1 cellular context compared by ENCODE assay signal in genomic region chr3:129314757-129315385, GRCh38.
TF ChIP-seq lines count a peak whose summit lies in the region.

No MANE protein-coding gene starts in this region.

TF ChIP-seq in HepG2, 621 proteins besides CTCF, POLR2A, EP300 and RAD21 (continued from another document and continues in another):
- TF ChIP-seq ZNF639 (CRISPR knock-in tag; conservative IDR thresholded peaks at IDR 0.05) (no peak), NR2F1 (CRISPR knock-in tag; IDR thresholded peaks at IDR 0.05) (no peak), AHR (CRISPR knock-in tag; IDR thresholded peaks at IDR 0.05) (0 out of 2 replicates have a peak, but pooled peaks have one; percentile 31), NAIF1 (CRISPR knock-in tag; IDR thresholded peaks at IDR 0.05; ENCODE audit: borderline replicate concordance) (no peak), HINFP (CRISPR knock-in tag; IDR thresholded peaks at IDR 0.05; ENCODE audit: low read depth) (peak; percentile 94), MYNN (CRISPR knock-in tag; IDR thresholded peaks at IDR 0.05; ENCODE audit: low read depth) (peak; percentile 39; the same call in 1 of the 2 replicates), FOXK1 (CRISPR knock-in tag; IDR thresholded peaks at IDR 0.05; ENCODE audit: borderline replicate concordance, low read depth) (0 out of 2 replicates have a peak, but pooled peaks have one; percentile 18), PHF8 (CRISPR knock-in tag; IDR thresholded peaks at IDR 0.05) (peak; percentile 39; the same call in 1 of the 2 replicates), SCMH1 (CRISPR knock-in tag; IDR thresholded peaks at IDR 0.05; ENCODE audit: borderline replicate concordance) (no peak), ZUFSP (CRISPR knock-in tag; IDR thresholded peaks at IDR 0.05; ENCODE audit: borderline replicate concordance) (no peak), SYNCRIP (IDR thresholded peaks at IDR 0.05; ENCODE audit: insufficient read depth, low read depth, low read length) (no peak), ETS1 (CRISPR knock-in tag; IDR thresholded peaks at IDR 0.05) (no peak), PHB2 (IDR thresholded peaks at IDR 0.05; ENCODE audit: partially characterized antibody) (no peak), ZBTB34 (CRISPR knock-in tag; IDR thresholded peaks at IDR 0.05) (no peak), AFF4 (CRISPR knock-in tag; IDR thresholded peaks at IDR 0.05) (no peak), NR0B2 (CRISPR knock-in tag; IDR thresholded peaks at IDR 0.05) (no peak), ZNF138 (CRISPR knock-in tag; IDR thresholded peaks at IDR 0.05; ENCODE audit: low read depth) (no peak), TBL1XR1 (IDR thresholded peaks at IDR 0.05; ENCODE audit: borderline replicate concordance, low read length, partially characterized antibody) (no peak), ZNF577 (CRISPR knock-in tag; IDR thresholded peaks at IDR 0.05; ENCODE audit: borderline replicate concordance, low read depth) (no peak), EED (CRISPR knock-in tag; IDR thresholded peaks at IDR 0.05) (no peak), ZNF318 (CRISPR knock-in tag; IDR thresholded peaks at IDR 0.05) (no peak), JARID2 (CRISPR knock-in tag; IDR thresholded peaks at IDR 0.05; ENCODE audit: insufficient replicate concordance) (no peak), ZNF362 (CRISPR knock-in tag; IDR thresholded peaks at IDR 0.05; ENCODE audit: borderline replicate concordance) (no peak; the same call in 1 of the 2 replicates), GTF3A (CRISPR knock-in tag; conservative IDR thresholded peaks at IDR 0.05) (peak; percentile 76; the same call in 1 of the 2 replicates), HMG20B (CRISPR knock-in tag; conservative IDR thresholded peaks at IDR 0.05) (no peak), FOXK2 (IDR thresholded peaks at IDR 0.05) (no peak), ZFP82 (CRISPR knock-in tag; IDR thresholded peaks at IDR 0.05; ENCODE audit: borderline replicate concordance) (no peak), FOXO1 (CRISPR knock-in tag; IDR thresholded peaks at IDR 0.05) (no peak), ZNF75D (CRISPR knock-in tag; IDR thresholded peaks at IDR 0.05; ENCODE audit: borderline replicate concordance) (no peak), HIC2 (CRISPR knock-in tag; IDR thresholded peaks at IDR 0.05; ENCODE audit: low read depth) (no peak)
